14 cellular contexts compared by ENCODE assay signal in genomic region chr1:60427194-60427593, GRCh38.
DNase-seq lines count a peak whose midpoint lies in the region; ATAC-seq and TF ChIP-seq lines count a peak whose summit lies in the region.
"Had no signal": no experiment of that assay in that cellular context is flagged by ENCODE, and none has a peak within 500 bp of the region (broad histone marks: within the 10 kb centered on the region; RNA-seq: fewer than 3 reads in every experiment).

No MANE protein-coding gene starts in this region.

- H3K4me1 ChIP-seq in neural progenitor cell: no peaks in the 10 kb centered on the region

- TF ChIP-seq POLR2A in erythroblast (IDR thresholded peaks at IDR 0.05; ENCODE audit: low read length): no peak

- no peak for ATAC-seq in GM19035 (IDR thresholded peaks at IDR 0.05; ENCODE audit: unreplicated experiment)

- no peaks in the 10 kb centered on the region for H3K27me3 ChIP-seq in neural progenitor cell

- H3K9me3 Mint-ChIP-seq in neural progenitor cell: no peaks in the 10 kb centered on the region

- H3K4me2 ChIP-seq in neural progenitor cell: no peak overlapping the region

- H3K36me3 Mint-ChIP-seq in neural progenitor cell: no peaks in the 10 kb centered on the region
- H3K36me3 Mint-ChIP-seq: CD4-positive, alpha-beta memory T cell had no signal

- no peak overlapping the region for H3K27ac Mint-ChIP-seq in neural progenitor cell
- H3K27ac Mint-ChIP-seq: B cell; CD4-positive, alpha-beta memory T cell had no signal

- H3K9ac ChIP-seq in neural progenitor cell: no peak overlapping the region

- no peak overlapping the region for H3K4me3 Mint-ChIP-seq in neural progenitor cell
- H3K4me3 Mint-ChIP-seq: B cell; CD4-positive, alpha-beta memory T cell had no signal

- no peaks in the 10 kb centered on the region for H3K9me3 ChIP-seq in neural progenitor cell (ENCODE audit: low read depth)

- no peak overlapping the region for H2AFZ ChIP-seq in neural progenitor cell (replicated peaks)

- peaks cover 3% of the 10 kb centered on the region for H3K27me3 Mint-ChIP-seq in neural progenitor cell (ENCODE audit: insufficient read depth, low read depth)
- H3K27me3 Mint-ChIP-seq: B cell; CD4-positive, alpha-beta memory T cell had no signal

- no peak overlapping the region for H3K27ac ChIP-seq in neural progenitor cell

- TF ChIP-seq CTCF in retinal pigment epithelial cell (conservative IDR thresholded peaks at IDR 0.05; ENCODE audit: low read depth, low read length) (no peak), neural progenitor cell (IDR thresholded peaks at IDR 0.05) (no peak)

- H3K79me2 ChIP-seq in neural progenitor cell (ENCODE audit: low read depth): no peaks in the 10 kb centered on the region

- no peaks in the 10 kb centered on the region for H3K36me3 ChIP-seq in neural progenitor cell

- no peaks in the 10 kb centered on the region for H3F3A ChIP-seq in neural progenitor cell (ENCODE audit: low read depth)

- H3K4me3 ChIP-seq in retinal pigment epithelial cell (ENCODE audit: low read length) (no peak overlapping the region), neural progenitor cell (no peak overlapping the region)

- DNase-seq in HT1080 (ENCODE audit: low read depth) (peak; percentile 7), amniotic epithelial cell (ENCODE audit: low read depth) (peak; percentile 0), kidney glomerular epithelial cell (lab: John Stamatoyannopoulos, UW) (peak; percentile 47), retinal pigment epithelial cell (ENCODE audit: low read depth) (peak; percentile 40), erythroblast (lab: John Stamatoyannopoulos, UW) (no peak), neural progenitor cell (ENCODE audit: low spot score) (no peak), NCI-H82 treated with DMSO at 0.1 percent for 48 hours (lab: John Stamatoyannopoulos, UW; ENCODE audit: unreplicated experiment) (no peak)
- DNase-seq: CD4-positive, alpha-beta memory T cell; DND-41; NCI-H187 treated with DMSO at 0.1 percent for 48 hours; NCI-H510A; RPMI8226 had no signal

- peaks cover 9% of the 10 kb centered on the region for H3K4me1 Mint-ChIP-seq in neural progenitor cell
- H3K4me1 Mint-ChIP-seq: B cell; CD4-positive, alpha-beta memory T cell had no signal

- no peaks in the 10 kb centered on the region for H4K20me1 ChIP-seq in neural progenitor cell (ENCODE audit: low read depth)

Comparison
In these comparisons a context has a peak if more than half of its experiments do, and no peak if none do; other contexts are left out.
1. DNase-seq: peak in HT1080 (single experiment), amniotic epithelial cell (single experiment), kidney glomerular epithelial cell (single experiment) and retinal pigment epithelial cell (single experiment); none in erythroblast (0 of 2), neural progenitor cell (single experiment) and NCI-H82 treated with DMSO at 0.1 percent for 48 hours (single experiment).